1 cellular context compared by ENCODE assay signal in the genomic region with DNA sequence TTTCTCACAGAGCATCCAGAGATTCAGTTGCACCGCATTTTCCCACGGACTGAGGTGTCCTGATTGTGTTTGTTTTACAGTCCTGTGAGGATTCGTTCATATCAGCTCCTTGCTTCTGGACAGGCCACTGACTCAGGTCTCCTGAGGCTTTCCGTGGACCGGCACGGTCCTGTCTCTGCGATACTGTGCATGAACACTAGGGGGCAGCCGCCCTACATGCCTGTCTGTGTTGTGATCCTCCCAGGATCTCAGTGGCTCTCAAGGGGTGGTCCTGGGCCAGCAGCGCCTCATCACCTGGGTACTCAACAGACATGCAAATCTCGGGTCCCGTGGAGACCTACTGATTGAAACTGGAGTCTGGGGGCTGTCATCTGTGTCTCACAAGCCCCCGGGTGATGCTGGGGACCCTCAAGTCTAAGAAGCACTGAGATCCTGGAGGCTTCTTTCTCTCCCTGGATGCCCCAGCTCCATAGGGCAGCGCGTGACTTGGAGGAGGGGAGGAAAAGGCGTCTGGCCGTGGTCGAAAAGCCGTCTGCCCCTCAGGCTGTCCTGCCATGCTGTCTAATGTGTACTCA.
TF ChIP-seq lines count a peak whose summit lies in the region.

No MANE protein-coding gene starts in this region.

TF ChIP-seq in HepG2, 621 proteins besides CTCF, POLR2A, EP300 and RAD21 (continued from another document):
- TF ChIP-seq, protein P1, sequence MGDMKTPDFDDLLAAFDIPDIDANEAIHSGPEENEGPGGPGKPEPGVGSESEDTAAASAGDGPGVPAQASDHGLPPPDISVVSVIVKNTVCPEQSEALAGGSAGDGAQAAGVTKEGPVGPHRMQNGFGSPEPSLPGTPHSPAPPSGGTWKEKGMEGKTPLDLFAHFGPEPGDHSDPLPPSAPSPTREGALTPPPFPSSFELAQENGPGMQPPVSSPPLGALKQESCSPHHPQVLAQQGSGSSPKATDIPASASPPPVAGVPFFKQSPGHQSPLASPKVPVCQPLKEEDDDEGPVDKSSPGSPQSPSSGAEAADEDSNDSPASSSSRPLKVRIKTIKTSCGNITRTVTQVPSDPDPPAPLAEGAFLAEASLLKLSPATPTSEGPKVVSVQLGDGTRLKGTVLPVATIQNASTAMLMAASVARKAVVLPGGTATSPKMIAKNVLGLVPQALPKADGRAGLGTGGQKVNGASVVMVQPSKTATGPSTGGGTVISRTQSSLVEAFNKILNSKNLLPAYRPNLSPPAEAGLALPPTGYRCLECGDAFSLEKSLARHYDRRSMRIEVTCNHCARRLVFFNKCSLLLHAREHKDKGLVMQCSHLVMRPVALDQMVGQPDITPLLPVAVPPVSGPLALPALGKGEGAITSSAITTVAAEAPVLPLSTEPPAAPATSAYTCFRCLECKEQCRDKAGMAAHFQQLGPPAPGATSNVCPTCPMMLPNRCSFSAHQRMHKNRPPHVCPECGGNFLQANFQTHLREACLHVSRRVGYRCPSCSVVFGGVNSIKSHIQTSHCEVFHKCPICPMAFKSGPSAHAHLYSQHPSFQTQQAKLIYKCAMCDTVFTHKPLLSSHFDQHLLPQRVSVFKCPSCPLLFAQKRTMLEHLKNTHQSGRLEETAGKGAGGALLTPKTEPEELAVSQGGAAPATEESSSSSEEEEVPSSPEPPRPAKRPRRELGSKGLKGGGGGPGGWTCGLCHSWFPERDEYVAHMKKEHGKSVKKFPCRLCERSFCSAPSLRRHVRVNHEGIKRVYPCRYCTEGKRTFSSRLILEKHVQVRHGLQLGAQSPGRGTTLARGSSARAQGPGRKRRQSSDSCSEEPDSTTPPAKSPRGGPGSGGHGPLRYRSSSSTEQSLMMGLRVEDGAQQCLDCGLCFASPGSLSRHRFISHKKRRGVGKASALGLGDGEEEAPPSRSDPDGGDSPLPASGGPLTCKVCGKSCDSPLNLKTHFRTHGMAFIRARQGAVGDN (CRISPR knock-in tag; IDR thresholded peaks at IDR 0.05), result peak; percentile 87
- TF ChIP-seq, protein P2, sequence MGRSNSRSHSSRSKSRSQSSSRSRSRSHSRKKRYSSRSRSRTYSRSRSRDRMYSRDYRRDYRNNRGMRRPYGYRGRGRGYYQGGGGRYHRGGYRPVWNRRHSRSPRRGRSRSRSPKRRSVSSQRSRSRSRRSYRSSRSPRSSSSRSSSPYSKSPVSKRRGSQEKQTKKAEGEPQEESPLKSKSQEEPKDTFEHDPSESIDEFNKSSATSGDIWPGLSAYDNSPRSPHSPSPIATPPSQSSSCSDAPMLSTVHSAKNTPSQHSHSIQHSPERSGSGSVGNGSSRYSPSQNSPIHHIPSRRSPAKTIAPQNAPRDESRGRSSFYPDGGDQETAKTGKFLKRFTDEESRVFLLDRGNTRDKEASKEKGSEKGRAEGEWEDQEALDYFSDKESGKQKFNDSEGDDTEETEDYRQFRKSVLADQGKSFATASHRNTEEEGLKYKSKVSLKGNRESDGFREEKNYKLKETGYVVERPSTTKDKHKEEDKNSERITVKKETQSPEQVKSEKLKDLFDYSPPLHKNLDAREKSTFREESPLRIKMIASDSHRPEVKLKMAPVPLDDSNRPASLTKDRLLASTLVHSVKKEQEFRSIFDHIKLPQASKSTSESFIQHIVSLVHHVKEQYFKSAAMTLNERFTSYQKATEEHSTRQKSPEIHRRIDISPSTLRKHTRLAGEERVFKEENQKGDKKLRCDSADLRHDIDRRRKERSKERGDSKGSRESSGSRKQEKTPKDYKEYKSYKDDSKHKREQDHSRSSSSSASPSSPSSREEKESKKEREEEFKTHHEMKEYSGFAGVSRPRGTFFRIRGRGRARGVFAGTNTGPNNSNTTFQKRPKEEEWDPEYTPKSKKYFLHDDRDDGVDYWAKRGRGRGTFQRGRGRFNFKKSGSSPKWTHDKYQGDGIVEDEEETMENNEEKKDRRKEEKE (IDR thresholded peaks at IDR 0.05), result no peak
- TF ChIP-seq SP5 (CRISPR knock-in tag; IDR thresholded peaks at IDR 0.05; ENCODE audit: borderline replicate concordance, low read depth) (peak; percentile 50; the same call in 1 of the 2 replicates), PCBP2 (optimal IDR thresholded peaks at IDR 0.05; ENCODE audit: low read depth, low read length, poor library complexity, severe bottlenecking) (no peak), ZFY (CRISPR knock-in tag; IDR thresholded peaks at IDR 0.05) (peak; percentile 29; the same call in 1 of the 2 replicates), ZNF749 (CRISPR knock-in tag; IDR thresholded peaks at IDR 0.05; ENCODE audit: borderline replicate concordance) (no peak), BORCS8-MEF2B (CRISPR knock-in tag; IDR thresholded peaks at IDR 0.05) (peak; percentile 63; the same call in 1 of the 2 replicates), NFKB2 (CRISPR knock-in tag; IDR thresholded peaks at IDR 0.05; ENCODE audit: borderline replicate concordance) (peak; percentile 66; the same call in 1 of the 2 replicates), RFX3 (CRISPR knock-in tag; IDR thresholded peaks at IDR 0.05) (no peak), ZNF678 (CRISPR knock-in tag; IDR thresholded peaks at IDR 0.05) (no peak), KDM4B (CRISPR knock-in tag; IDR thresholded peaks at IDR 0.05) (peak; percentile 86; the same call in 1 of the 2 replicates), XRCC5 (optimal IDR thresholded peaks at IDR 0.05; ENCODE audit: low read length) (peak; percentile 79), SPEN (CRISPR knock-in tag; IDR thresholded peaks at IDR 0.05; ENCODE audit: low read depth) (0 out of 2 replicates have a peak, but pooled peaks have one; percentile 37)
- TF ChIP-seq, protein P3, sequence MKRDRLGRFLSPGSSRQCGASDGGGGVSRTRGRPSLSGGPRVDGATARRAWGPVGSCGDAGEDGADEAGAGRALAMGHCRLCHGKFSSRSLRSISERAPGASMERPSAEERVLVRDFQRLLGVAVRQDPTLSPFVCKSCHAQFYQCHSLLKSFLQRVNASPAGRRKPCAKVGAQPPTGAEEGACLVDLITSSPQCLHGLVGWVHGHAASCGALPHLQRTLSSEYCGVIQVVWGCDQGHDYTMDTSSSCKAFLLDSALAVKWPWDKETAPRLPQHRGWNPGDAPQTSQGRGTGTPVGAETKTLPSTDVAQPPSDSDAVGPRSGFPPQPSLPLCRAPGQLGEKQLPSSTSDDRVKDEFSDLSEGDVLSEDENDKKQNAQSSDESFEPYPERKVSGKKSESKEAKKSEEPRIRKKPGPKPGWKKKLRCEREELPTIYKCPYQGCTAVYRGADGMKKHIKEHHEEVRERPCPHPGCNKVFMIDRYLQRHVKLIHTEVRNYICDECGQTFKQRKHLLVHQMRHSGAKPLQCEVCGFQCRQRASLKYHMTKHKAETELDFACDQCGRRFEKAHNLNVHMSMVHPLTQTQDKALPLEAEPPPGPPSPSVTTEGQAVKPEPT (CRISPR knock-in tag; IDR thresholded peaks at IDR 0.05; ENCODE audit: low read depth), result 0 out of 2 replicates have a peak, but pooled peaks have one; percentile 33
- TF ChIP-seq, protein P4, sequence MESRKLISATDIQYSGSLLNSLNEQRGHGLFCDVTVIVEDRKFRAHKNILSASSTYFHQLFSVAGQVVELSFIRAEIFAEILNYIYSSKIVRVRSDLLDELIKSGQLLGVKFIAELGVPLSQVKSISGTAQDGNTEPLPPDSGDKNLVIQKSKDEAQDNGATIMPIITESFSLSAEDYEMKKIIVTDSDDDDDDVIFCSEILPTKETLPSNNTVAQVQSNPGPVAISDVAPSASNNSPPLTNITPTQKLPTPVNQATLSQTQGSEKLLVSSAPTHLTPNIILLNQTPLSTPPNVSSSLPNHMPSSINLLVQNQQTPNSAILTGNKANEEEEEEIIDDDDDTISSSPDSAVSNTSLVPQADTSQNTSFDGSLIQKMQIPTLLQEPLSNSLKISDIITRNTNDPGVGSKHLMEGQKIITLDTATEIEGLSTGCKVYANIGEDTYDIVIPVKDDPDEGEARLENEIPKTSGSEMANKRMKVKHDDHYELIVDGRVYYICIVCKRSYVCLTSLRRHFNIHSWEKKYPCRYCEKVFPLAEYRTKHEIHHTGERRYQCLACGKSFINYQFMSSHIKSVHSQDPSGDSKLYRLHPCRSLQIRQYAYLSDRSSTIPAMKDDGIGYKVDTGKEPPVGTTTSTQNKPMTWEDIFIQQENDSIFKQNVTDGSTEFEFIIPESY (CRISPR knock-in tag; IDR thresholded peaks at IDR 0.05), result peak; percentile 49
